In genomic region chr10:119219747-119220320, GRCh38 we compare ENCODE assay signal across 2 cellular contexts.
TF ChIP-seq lines count a peak whose summit lies in the region.

No MANE protein-coding gene starts in this region.

TF ChIP-seq in IMR-90, 13 proteins besides CTCF, POLR2A, EP300 and RAD21 (continued from another document):
- TF ChIP-seq USF2 (IDR thresholded peaks at IDR 0.05; ENCODE audit: low read depth, low read length), result no peak

TF ChIP-seq in SK-N-SH treated with all-trans-retinoic acid at 6 μM for 48 hours, 23 proteins besides CTCF, POLR2A, EP300 and RAD21 (continued from another document):
- no peak for TF ChIP-seq POU6F1 (CRISPR knock-in tag; IDR thresholded peaks at IDR 0.05; ENCODE audit: borderline replicate concordance, low read depth)
- TF ChIP-seq CREB5 (CRISPR knock-in tag; IDR thresholded peaks at IDR 0.05; ENCODE audit: low read depth), result no peak
- TF ChIP-seq CSRNP3 (CRISPR knock-in tag; IDR thresholded peaks at IDR 0.05), result no peak
- no peak for TF ChIP-seq ZC3H10 (CRISPR knock-in tag; IDR thresholded peaks at IDR 0.05)
- TF ChIP-seq TSHZ2 (CRISPR knock-in tag; IDR thresholded peaks at IDR 0.05), result no peak
- TF ChIP-seq ESRRG (CRISPR knock-in tag; IDR thresholded peaks at IDR 0.05), result no peak
- TF ChIP-seq PATZ1 (CRISPR knock-in tag; IDR thresholded peaks at IDR 0.05; ENCODE audit: borderline replicate concordance), result no peak
- no peak for TF ChIP-seq BACH2 (CRISPR knock-in tag; IDR thresholded peaks at IDR 0.05; ENCODE audit: borderline replicate concordance)
